ENCODE assay signal across 17 cellular contexts in the genomic region with DNA sequence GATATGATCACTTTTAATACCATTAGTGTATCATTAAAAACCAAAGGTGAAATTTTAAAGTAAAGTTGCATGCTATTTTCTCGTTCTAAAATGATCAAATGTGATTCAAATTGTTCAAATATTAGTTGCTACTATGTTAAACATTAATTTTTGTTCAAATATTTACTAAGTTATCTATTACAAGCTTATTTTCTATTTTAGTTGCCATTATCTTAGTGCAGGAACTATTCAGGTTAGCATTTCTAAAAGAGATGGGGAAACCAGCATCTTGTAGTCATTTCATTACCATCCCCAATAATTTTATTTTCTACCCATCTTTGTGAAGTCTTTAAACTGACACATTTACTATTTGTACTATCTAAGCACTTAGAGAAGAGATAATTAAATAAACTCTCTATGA.
DNase-seq lines count a peak whose midpoint lies in the region; ATAC-seq, FAIRE-seq and TF ChIP-seq lines count a peak whose summit lies in the region.
"Had no signal": no experiment of that assay in that cellular context is flagged by ENCODE, and none has a peak within 500 bp of the region (broad histone marks: within the 10 kb centered on the region; RNA-seq: fewer than 3 reads in every experiment).

No MANE protein-coding gene starts in this region.

- no peak overlapping the region for H3K4me3 ChIP-seq in A549
- no peak overlapping the region for H3K4me3 ChIP-seq in SU-DHL-6 (ENCODE audit: insufficient read depth, low read length, poor library complexity, severe bottlenecking)
- H3K4me3 ChIP-seq in neutrophil (ENCODE audit: low read depth in 1 of 2, low read length in 1 of 2) = peak overlapping the region in 1 of 2 experiments; percentile 11
- H3K4me3 ChIP-seq: BLaER1, GM23248, HAP-1 had no signal

- TF ChIP-seq EP300 in A549 (IDR thresholded peaks at IDR 0.05) = no peak

- 2% methylated on average over 1 of the region's 1 CpG for WGBS in A549 (ENCODE audit: missing lambda C conversion rate)

- DNase-seq in A549 (ENCODE audit: low read depth in 1 of 2, low spot score in 1 of 2) (no peak), occipital lobe (lab: John Stamatoyannopoulos, UW) (no peak), NCI-H524 (lab: John Stamatoyannopoulos, UW) (no peak), cerebellar nuclear complex (lab: John Stamatoyannopoulos, UW) (no peak)
- DNase-seq: CD4-positive, alpha-beta memory T cell; DMS153; DND-41; EL; GM23248 had no signal

- no peak for TF ChIP-seq POLR2A in A549 (IDR thresholded peaks at IDR 0.05; ENCODE audit: low read length)

- no peak for TF ChIP-seq RAD21 in A549 (conservative IDR thresholded peaks at IDR 0.05 in 1 of 2, IDR thresholded peaks at IDR 0.05 in 1 of 2)

- H3K27ac ChIP-seq in A549 (no peak overlapping the region), SU-DHL-6 (ENCODE audit: low read depth, low read length) (no peak overlapping the region), neutrophil (peak overlapping the region; percentile 76)
- H3K27ac ChIP-seq: BLaER1, GM23248, HL-60 had no signal

- no peak overlapping the region for H3K9ac ChIP-seq in SU-DHL-6 (ENCODE audit: low read length)
- H3K9ac ChIP-seq: BLaER1, GM23248 had no signal

- H3K9me2 ChIP-seq in SU-DHL-6 (replicated peaks; ENCODE audit: insufficient read depth, low read length) = no peaks in the 10 kb centered on the region

- ATAC-seq in A549 = no peak
- ATAC-seq in HG02973 (IDR thresholded peaks at IDR 0.05; ENCODE audit: unreplicated experiment) = no peak

- FAIRE-seq in A549 (lab: Jason Lieb, UNC) (peak; percentile 79), endometrium (lab: Jason Lieb, UNC) (peak; percentile 15)
- FAIRE-seq: GM12892 had no signal

- H3K36me3 ChIP-seq in SU-DHL-6 (ENCODE audit: low read length) = no peaks in the 10 kb centered on the region
- H3K36me3 ChIP-seq in neutrophil = no peaks in the 10 kb centered on the region
- H3K36me3 ChIP-seq: BLaER1, HAP-1 had no signal

- CTCF ChIA-PET in A549 (lab: Yijun Ruan, JAX) = interaction anchor here (1.2 kb wide), 1 partner anchor 29 kb away, joined by 3 read pairs; no protein-coding TSS in a partner anchor

- H3K4me1 ChIP-seq in A549 (peaks cover 12% of the 10 kb centered on the region), neutrophil (ENCODE audit: control insufficient read depth in 1 of 2, insufficient read depth in 1 of 2, low read depth in 1 of 2, low read length in 1 of 2) (peaks cover 42 to 43% of the 10 kb centered on the region in 2 experiments)
- H3K4me1 ChIP-seq: BLaER1 had no signal

- H3K9me3 ChIP-seq in A549 (no peaks in the 10 kb centered on the region), SU-DHL-6 (ENCODE audit: insufficient read depth, low read length) (no peaks in the 10 kb centered on the region), neutrophil (no peaks in the 10 kb centered on the region)
- H3K9me3 ChIP-seq: BLaER1, HAP-1 had no signal

- no peaks in the 10 kb centered on the region for H3F3A ChIP-seq in SU-DHL-6 (ENCODE audit: insufficient read depth)

- H3K4me2 ChIP-seq in A549 (peak overlapping the region; percentile 21; the same call in 2 of the 3 replicates), SU-DHL-6 (ENCODE audit: low read depth, low read length, poor library complexity, severe bottlenecking) (peak overlapping the region; percentile 13)
- H3K4me2 ChIP-seq: BLaER1 had no signal

- H2AFZ ChIP-seq in SU-DHL-6 (ENCODE audit: low read depth, low read length, severe bottlenecking) = no peak overlapping the region
- H2AFZ ChIP-seq: GM23248 had no signal

- H4K20me1 ChIP-seq in SU-DHL-6 (ENCODE audit: low read depth, low read length) = no peaks in the 10 kb centered on the region
- H4K20me1 ChIP-seq: BLaER1 had no signal

- no peaks in the 10 kb centered on the region for H3K79me2 ChIP-seq in SU-DHL-6 (ENCODE audit: insufficient read depth, low read length)

- H3K27me3 ChIP-seq in SU-DHL-6 (ENCODE audit: low read length) (no peaks in the 10 kb centered on the region), neutrophil (no peaks in the 10 kb centered on the region)
- H3K27me3 ChIP-seq: BLaER1 had no signal

- POLR2A ChIA-PET in A549 (lab: Yijun Ruan, JAX) = no interaction called here

- no peak for TF ChIP-seq CTCF in A549 (IDR thresholded peaks at IDR 0.05)
- TF ChIP-seq CTCF in SU-DHL-6 (IDR thresholded peaks at IDR 0.05; ENCODE audit: insufficient read depth, low read length, poor library complexity, severe bottlenecking) = no peak
- no peak for TF ChIP-seq CTCF in neutrophil (IDR thresholded peaks at IDR 0.05)

TF ChIP-seq in A549, 52 proteins besides CTCF, POLR2A, EP300 and RAD21:
- TF ChIP-seq, protein P1, sequence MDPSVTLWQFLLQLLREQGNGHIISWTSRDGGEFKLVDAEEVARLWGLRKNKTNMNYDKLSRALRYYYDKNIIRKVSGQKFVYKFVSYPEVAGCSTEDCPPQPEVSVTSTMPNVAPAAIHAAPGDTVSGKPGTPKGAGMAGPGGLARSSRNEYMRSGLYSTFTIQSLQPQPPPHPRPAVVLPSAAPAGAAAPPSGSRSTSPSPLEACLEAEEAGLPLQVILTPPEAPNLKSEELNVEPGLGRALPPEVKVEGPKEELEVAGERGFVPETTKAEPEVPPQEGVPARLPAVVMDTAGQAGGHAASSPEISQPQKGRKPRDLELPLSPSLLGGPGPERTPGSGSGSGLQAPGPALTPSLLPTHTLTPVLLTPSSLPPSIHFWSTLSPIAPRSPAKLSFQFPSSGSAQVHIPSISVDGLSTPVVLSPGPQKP (IDR thresholded peaks at IDR 0.05; ENCODE audit: low read depth, low read length) = no peak
- no peak for TF ChIP-seq ZFP36 (IDR thresholded peaks at IDR 0.05; ENCODE audit: borderline replicate concordance, partially characterized antibody)
- no peak for TF ChIP-seq TFCP2L1 (CRISPR knock-in tag; IDR thresholded peaks at IDR 0.05)
- no peak for TF ChIP-seq FOXS1 (CRISPR knock-in tag; IDR thresholded peaks at IDR 0.05)
- TF ChIP-seq, protein P2, sequence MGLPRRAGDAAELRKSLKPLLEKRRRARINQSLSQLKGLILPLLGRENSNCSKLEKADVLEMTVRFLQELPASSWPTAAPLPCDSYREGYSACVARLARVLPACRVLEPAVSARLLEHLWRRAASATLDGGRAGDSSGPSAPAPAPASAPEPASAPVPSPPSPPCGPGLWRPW (IDR thresholded peaks at IDR 0.05) = no peak
- TF ChIP-seq, protein P3, sequence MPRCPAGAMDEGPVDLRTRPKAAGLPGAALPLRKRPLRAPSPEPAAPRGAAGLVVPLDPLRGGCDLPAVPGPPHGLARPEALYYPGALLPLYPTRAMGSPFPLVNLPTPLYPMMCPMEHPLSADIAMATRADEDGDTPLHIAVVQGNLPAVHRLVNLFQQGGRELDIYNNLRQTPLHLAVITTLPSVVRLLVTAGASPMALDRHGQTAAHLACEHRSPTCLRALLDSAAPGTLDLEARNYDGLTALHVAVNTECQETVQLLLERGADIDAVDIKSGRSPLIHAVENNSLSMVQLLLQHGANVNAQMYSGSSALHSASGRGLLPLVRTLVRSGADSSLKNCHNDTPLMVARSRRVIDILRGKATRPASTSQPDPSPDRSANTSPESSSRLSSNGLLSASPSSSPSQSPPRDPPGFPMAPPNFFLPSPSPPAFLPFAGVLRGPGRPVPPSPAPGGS (IDR thresholded peaks at IDR 0.05) = no peak
- TF ChIP-seq CBX8 (IDR thresholded peaks at IDR 0.05) = no peak
- TF ChIP-seq, protein P4, sequence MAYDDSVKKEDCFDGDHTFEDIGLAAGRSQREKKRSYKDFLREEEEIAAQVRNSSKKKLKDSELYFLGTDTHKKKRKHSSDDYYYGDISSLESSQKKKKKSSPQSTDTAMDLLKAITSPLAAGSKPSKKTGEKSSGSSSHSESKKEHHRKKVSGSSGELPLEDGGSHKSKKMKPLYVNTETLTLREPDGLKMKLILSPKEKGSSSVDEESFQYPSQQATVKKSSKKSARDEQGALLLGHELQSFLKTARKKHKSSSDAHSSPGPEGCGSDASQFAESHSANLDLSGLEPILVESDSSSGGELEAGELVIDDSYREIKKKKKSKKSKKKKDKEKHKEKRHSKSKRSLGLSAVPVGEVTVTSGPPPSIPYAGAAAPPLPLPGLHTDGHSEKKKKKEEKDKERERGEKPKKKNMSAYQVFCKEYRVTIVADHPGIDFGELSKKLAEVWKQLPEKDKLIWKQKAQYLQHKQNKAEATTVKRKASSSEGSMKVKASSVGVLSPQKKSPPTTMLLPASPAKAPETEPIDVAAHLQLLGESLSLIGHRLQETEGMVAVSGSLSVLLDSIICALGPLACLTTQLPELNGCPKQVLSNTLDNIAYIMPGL (CRISPR knock-in tag; IDR thresholded peaks at IDR 0.05; ENCODE audit: borderline replicate concordance) = no peak
- TF ChIP-seq RCOR1 (IDR thresholded peaks at IDR 0.05; ENCODE audit: low read depth, low read length) = no peak
- no peak for TF ChIP-seq ESRRA (IDR thresholded peaks at IDR 0.05; ENCODE audit: borderline replicate concordance, low read length)
- no peak for TF ChIP-seq RARB (CRISPR knock-in tag; IDR thresholded peaks at IDR 0.05)
- TF ChIP-seq HOXB5 (CRISPR knock-in tag; IDR thresholded peaks at IDR 0.05) = no peak
- TF ChIP-seq FOSB (CRISPR knock-in tag; IDR thresholded peaks at IDR 0.05) = no peak
- TF ChIP-seq, protein P5, sequence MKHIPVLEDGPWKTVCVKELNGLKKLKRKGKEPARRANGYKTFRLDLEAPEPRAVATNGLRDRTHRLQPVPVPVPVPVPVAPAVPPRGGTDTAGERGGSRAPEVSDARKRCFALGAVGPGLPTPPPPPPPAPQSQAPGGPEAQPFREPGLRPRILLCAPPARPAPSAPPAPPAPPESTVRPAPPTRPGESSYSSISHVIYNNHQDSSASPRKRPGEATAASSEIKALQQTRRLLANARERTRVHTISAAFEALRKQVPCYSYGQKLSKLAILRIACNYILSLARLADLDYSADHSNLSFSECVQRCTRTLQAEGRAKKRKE (CRISPR knock-in tag; IDR thresholded peaks at IDR 0.05; ENCODE audit: low read depth) = no peak
- TF ChIP-seq CHD4 (IDR thresholded peaks at IDR 0.05; ENCODE audit: borderline replicate concordance) = no peak
- TF ChIP-seq SMC3 (IDR thresholded peaks at IDR 0.05) = no peak
TF ChIP-seq in A549: peak in this region for 0.
